In the genomic region with DNA sequence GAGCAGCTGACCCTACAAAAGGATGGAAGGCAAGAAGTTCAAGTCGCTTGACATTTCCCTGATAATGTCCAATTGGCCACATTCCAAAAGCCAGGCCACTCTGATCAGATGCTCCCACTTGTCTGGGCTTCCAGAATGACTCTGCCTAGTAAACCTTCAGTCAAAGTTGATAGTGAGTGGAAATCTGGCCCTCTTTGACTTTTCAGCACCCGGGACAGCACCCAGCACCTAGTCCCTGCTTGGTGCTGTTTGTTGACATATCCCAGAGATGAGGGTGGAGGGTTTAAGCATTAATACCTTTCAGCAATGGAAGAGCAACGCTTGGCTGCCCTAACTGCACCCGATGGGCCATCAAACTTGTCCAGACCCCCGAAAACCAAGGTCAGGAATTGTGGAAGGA, we compare ENCODE assay signal across 12 cellular contexts.
DNase-seq lines count a peak whose midpoint lies in the region; ATAC-seq, FAIRE-seq and TF ChIP-seq lines count a peak whose summit lies in the region.
"Had no signal": no experiment of that assay in that cellular context is flagged by ENCODE, and none has a peak within 500 bp of the region (broad histone marks: within the 10 kb centered on the region; RNA-seq: fewer than 3 reads in every experiment).

No MANE protein-coding gene starts in this region.

- no peak for TF ChIP-seq EP300 in HepG2 (IDR thresholded peaks at IDR 0.05; ENCODE audit: low read depth in 2 of 2, low read length in 2 of 2)
- no peak for TF ChIP-seq EP300 in HepG2 (CRISPR knock-in tag; IDR thresholded peaks at IDR 0.05; ENCODE audit: borderline replicate concordance)

- in situ Hi-C loops in HepG2 (cut with HindIII; ENCODE audit: extremely low pct_ligation_motif_present, low pct_unique_long_range_greater_than_20kb), result no loop called here

- FAIRE-seq in HepG2 (lab: Jason Lieb, UNC), result no peak
- FAIRE-seq: colon, small intestine had no signal

- 0% methylated on average over 4 of the region's 5 CpGs for WGBS in HepG2 (ENCODE audit: low lambda C conversion rate)

- POLR2A ChIA-PET in GM10248 (lab: Yijun Ruan, JAX), result no interaction called here
- POLR2A ChIA-PET in HepG2 (lab: Yijun Ruan, JAX), result no interaction called here

- TF ChIP-seq RAD21 in HepG2 (CRISPR knock-in tag; IDR thresholded peaks at IDR 0.05), result no peak

- no peak overlapping the region for H3K4me3 ChIP-seq in Jurkat, Clone E6-1 (ENCODE audit: low read length)
- H3K4me3 ChIP-seq in adipocyte (ENCODE audit: low read length) (no peak overlapping the region), HepG2 (replicated peaks in 1 of 3; ENCODE audit: insufficient read depth in 1 of 3, low read depth in 2 of 3, low read length in 3 of 3) (no peak overlapping the region)

- H4K20me1 ChIP-seq in HepG2 (ENCODE audit: insufficient read depth, low read length), result no peaks in the 10 kb centered on the region

- H3K4me3 Mint-ChIP-seq in T-helper 17 cell, result no peak overlapping the region
- H3K4me3 Mint-ChIP-seq: immature natural killer cell had no signal

- H3K4me1 ChIP-seq in adipocyte (ENCODE audit: control insufficient read depth, insufficient read depth, low read length), result no peaks in the 10 kb centered on the region
- no peaks in the 10 kb centered on the region for H3K4me1 ChIP-seq in HepG2 (ENCODE audit: insufficient read depth, low read length)

- H3K36me3 Mint-ChIP-seq in T-helper 17 cell (ENCODE audit: low read depth), result peaks cover 2% of the 10 kb centered on the region
- H3K36me3 Mint-ChIP-seq: immature natural killer cell had no signal

- no peaks in the 10 kb centered on the region for H3K4me1 Mint-ChIP-seq in T-helper 17 cell
- H3K4me1 Mint-ChIP-seq: immature natural killer cell had no signal

- intact Hi-C loops in HepG2 (cut with micrococcal nuclease; ENCODE audit: unreplicated experiment), result loop anchor here (1.0 kb wide), 1 partner anchor 34 kb away; no protein-coding TSS in a partner anchor

- BruUV-seq in HepG2 (replicated peaks; lab: Mats Ljungman, UMichigan), result no TSS peak

- ATAC-seq in HepG2, result no peak
- ATAC-seq in T-helper 17 cell, result no peak
- no peak for ATAC-seq in HG03095 (IDR thresholded peaks at IDR 0.05; ENCODE audit: unreplicated experiment)

- TF ChIP-seq POLR2A in HepG2 (IDR thresholded peaks at IDR 0.05; ENCODE audit: insufficient read depth in 1 of 2, low read depth in 2 of 2, low read length in 2 of 2), result no peak

- H3K9me3 ChIP-seq in adipocyte (ENCODE audit: control insufficient read depth, low read length), result no peaks in the 10 kb centered on the region
- H3K9me3 ChIP-seq in HepG2 (ENCODE audit: low read length), result no peaks in the 10 kb centered on the region
- H3K9me3 ChIP-seq in T-helper 17 cell (ENCODE audit: control insufficient read depth, low read length, poor library complexity, severe bottlenecking), result no peaks in the 10 kb centered on the region

- H3K79me2 ChIP-seq in HepG2 (ENCODE audit: insufficient read depth, low read length), result no peaks in the 10 kb centered on the region

- H3K9ac ChIP-seq in adipocyte (ENCODE audit: low read length) (no peak overlapping the region), HepG2 (ENCODE audit: insufficient read depth, low read depth, low read length) (no peak overlapping the region)

- H3K27ac Mint-ChIP-seq in T-helper 17 cell, result no peak overlapping the region
- H3K27ac Mint-ChIP-seq: immature natural killer cell had no signal

- H3K36me3 ChIP-seq in adipocyte (ENCODE audit: control insufficient read depth, insufficient read depth, low read length, severe bottlenecking) (no peaks in the 10 kb centered on the region), HepG2 (replicated peaks in 1 of 2; ENCODE audit: control insufficient read depth in 1 of 2, insufficient read depth in 2 of 2, low read length in 2 of 2) (no peaks in the 10 kb centered on the region)

- H2AFZ ChIP-seq in HepG2 (ENCODE audit: low read length), result no peak overlapping the region

- no peak for TF ChIP-seq CTCF in GM10248 (IDR thresholded peaks at IDR 0.05; ENCODE audit: control extremely low read depth, extremely low read depth, low read depth, missing control alignments)
- TF ChIP-seq CTCF in HepG2 (CRISPR knock-in tag; IDR thresholded peaks at IDR 0.05), result no peak

- H3K27me3 ChIP-seq in adipocyte (replicated peaks; ENCODE audit: control insufficient read depth, insufficient read depth, low read length) (peaks cover 6% of the 10 kb centered on the region), HepG2 (ENCODE audit: control insufficient read depth in 1 of 2, insufficient read depth in 2 of 2, low read length in 2 of 2) (no peaks in the 10 kb centered on the region; a peak in 1 of 5 replicates)

- H3K27me3 Mint-ChIP-seq in T-helper 17 cell, result peaks cover 52% of the 10 kb centered on the region

- DNase-seq in GM10248 (ENCODE audit: extremely low spot score), result peak; percentile 24
- peak; percentile 42 for DNase-seq in Jurkat, Clone E6-1 (ENCODE audit: low read depth, low spot score)
- peak; percentile 46 for DNase-seq in adipocyte (ENCODE audit: low read depth)
- no peak for DNase-seq in HepG2 (ENCODE audit: low spot score)
- DNase-seq in T-helper 17 cell, result no peak
- DNase-seq in occipital lobe (lab: John Stamatoyannopoulos, UW), result no peak
- DNase-seq: immature natural killer cell, NCI-H1694, small intestine had no signal

- no peak overlapping the region for H3K4me2 ChIP-seq in HepG2 (ENCODE audit: low read depth, low read length)

- CTCF ChIA-PET in GM10248 (lab: Yijun Ruan, JAX) (no interaction called here), HepG2 (lab: Yijun Ruan, JAX; ENCODE audit: low intra/inter-chr PET ratio, low total read pairs) (no interaction called here)

- no peak overlapping the region for H3K27ac ChIP-seq in HepG2 (ENCODE audit: extremely low read length, insufficient read depth, low read length)
- H3K27ac ChIP-seq: VCaP had no signal

TF ChIP-seq in HepG2, 621 proteins besides CTCF, POLR2A, EP300 and RAD21 (continues in another document):
- TF ChIP-seq ZSCAN22 (CRISPR knock-in tag; IDR thresholded peaks at IDR 0.05) (no peak), U2AF2 (IDR thresholded peaks at IDR 0.05; ENCODE audit: low read depth, low read length) (no peak), AKAP8 (CRISPR knock-in tag; IDR thresholded peaks at IDR 0.05) (no peak), TSC22D2 (CRISPR knock-in tag; IDR thresholded peaks at IDR 0.05; ENCODE audit: borderline replicate concordance) (0 out of 2 replicates have a peak, but pooled peaks have one; percentile 60), ZIK1 (CRISPR knock-in tag; IDR thresholded peaks at IDR 0.05; ENCODE audit: borderline replicate concordance, low read depth) (no peak), SIX1 (CRISPR knock-in tag; IDR thresholded peaks at IDR 0.05; ENCODE audit: borderline replicate concordance) (no peak), ZNF792 (CRISPR knock-in tag; IDR thresholded peaks at IDR 0.05) (peak; percentile 52; the same call in 1 of the 2 replicates), EHMT2 (IDR thresholded peaks at IDR 0.05; ENCODE audit: borderline replicate concordance, low read depth, low read length) (peak; percentile 95), KMT2B (CRISPR knock-in tag; IDR thresholded peaks at IDR 0.05) (no peak), SALL1 (CRISPR knock-in tag; IDR thresholded peaks at IDR 0.05) (peak; percentile 53), MTF2 (CRISPR knock-in tag; IDR thresholded peaks at IDR 0.05; ENCODE audit: borderline replicate concordance) (no peak), ZNF263 (CRISPR knock-in tag; IDR thresholded peaks at IDR 0.05) (no peak), ZSCAN9 (CRISPR knock-in tag; IDR thresholded peaks at IDR 0.05; ENCODE audit: borderline replicate concordance) (0 out of 2 replicates have a peak, but pooled peaks have one; percentile 48)
- TF ChIP-seq, protein P1, sequence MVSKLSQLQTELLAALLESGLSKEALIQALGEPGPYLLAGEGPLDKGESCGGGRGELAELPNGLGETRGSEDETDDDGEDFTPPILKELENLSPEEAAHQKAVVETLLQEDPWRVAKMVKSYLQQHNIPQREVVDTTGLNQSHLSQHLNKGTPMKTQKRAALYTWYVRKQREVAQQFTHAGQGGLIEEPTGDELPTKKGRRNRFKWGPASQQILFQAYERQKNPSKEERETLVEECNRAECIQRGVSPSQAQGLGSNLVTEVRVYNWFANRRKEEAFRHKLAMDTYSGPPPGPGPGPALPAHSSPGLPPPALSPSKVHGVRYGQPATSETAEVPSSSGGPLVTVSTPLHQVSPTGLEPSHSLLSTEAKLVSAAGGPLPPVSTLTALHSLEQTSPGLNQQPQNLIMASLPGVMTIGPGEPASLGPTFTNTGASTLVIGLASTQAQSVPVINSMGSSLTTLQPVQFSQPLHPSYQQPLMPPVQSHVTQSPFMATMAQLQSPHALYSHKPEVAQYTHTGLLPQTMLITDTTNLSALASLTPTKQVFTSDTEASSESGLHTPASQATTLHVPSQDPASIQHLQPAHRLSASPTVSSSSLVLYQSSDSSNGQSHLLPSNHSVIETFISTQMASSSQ (IDR thresholded peaks at IDR 0.05; ENCODE audit: low read depth), result no peak
- TF ChIP-seq, protein P1 (CRISPR knock-in tag; IDR thresholded peaks at IDR 0.05; ENCODE audit: borderline replicate concordance), result no peak

Comparison
In these comparisons a context has a peak if more than half of its experiments do, and no peak if none do; other contexts are left out.
1. DNase-seq: peak in GM10248 (single experiment), Jurkat, Clone E6-1 (single experiment) and adipocyte (single experiment); none in HepG2 (single experiment), T-helper 17 cell (0 of 3) and occipital lobe (single experiment).